ENCODE assay signal across 8 cellular contexts in genomic region chr1:169795687-169796086, GRCh38. TPM values are rescaled to one million over a fixed set of nuclear protein-coding genes. Genes with fewer than 3 reads are reported as not detected.
A peak's percentile ranks its signal among the peaks of the same experiment; 100 is the strongest.
DNase-seq lines count a peak whose midpoint lies in the region; ATAC-seq, FAIRE-seq and TF ChIP-seq lines count a peak whose summit lies in the region.

No MANE protein-coding gene starts in this region.

- H3K4me3 ChIP-seq in AG10803 (ENCODE audit: low read length), result peak overlapping the region; percentile 97
- peak overlapping the region; percentile 65 for H3K4me3 ChIP-seq in K562
- H3K4me3 ChIP-seq in mucosa of stomach (ENCODE audit: low read length), result peak overlapping the region; percentile 76
- no peak overlapping the region for H3K4me3 ChIP-seq in mucosa of descending colon

- TF ChIP-seq EP300 in K562 (IDR thresholded peaks at IDR 0.05; ENCODE audit: low read length), result no peak

- no peaks in the 10 kb centered on the region for H3K9me3 ChIP-seq in K562 (replicated peaks; ENCODE audit: control insufficient read depth, insufficient read depth, low read depth, low read length)
- H3K9me3 ChIP-seq in mucosa of stomach (ENCODE audit: control insufficient read depth, low read length), result no peaks in the 10 kb centered on the region
- no peaks in the 10 kb centered on the region for H3K9me3 ChIP-seq in mucosa of descending colon

- H3K79me2 ChIP-seq in K562 (ENCODE audit: control insufficient read depth, insufficient read depth, low read length), result peaks cover 47% of the 10 kb centered on the region

- peak overlapping the region; percentile 92 for H3K4me2 ChIP-seq in K562 (ENCODE audit: insufficient read depth, low read length)

- CTCF ChIA-PET in K562 (lab: Yijun Ruan, JAX; ENCODE audit: low intra/inter-chr PET ratio), result no interaction called here

- peak overlapping the region; percentile 98 for H2AFZ ChIP-seq in K562 (ENCODE audit: low read depth, low read length)

- H3K36me3 Mint-ChIP-seq in IgD-negative memory B cell, result peaks cover 2% of the 10 kb centered on the region

- POLR2A ChIA-PET in K562 (lab: Yijun Ruan, JAX), result interaction anchor here (0.7 to 1.5 kb wide), 4 partner anchors 74 to 798 kb away, joined by 3 read pairs; no protein-coding TSS in a partner anchor

- H3K9ac ChIP-seq in K562 (ENCODE audit: insufficient read depth in 1 of 2, low read depth in 2 of 2, low read length in 2 of 2) (peak overlapping the region; percentile 92 to 93; a peak in 3 of 4 replicates), mucosa of stomach (ENCODE audit: low read length) (peak overlapping the region; percentile 79)

- no peaks in the 10 kb centered on the region for H4K20me1 ChIP-seq in K562 (replicated peaks; ENCODE audit: control insufficient read depth, insufficient read depth, low read length)

- TF ChIP-seq CTCF in AG10803 (conservative IDR thresholded peaks at IDR 0.05; ENCODE audit: low read length), result no peak
- TF ChIP-seq CTCF in K562 (IDR thresholded peaks at IDR 0.05 in 2 of 3, conservative IDR thresholded peaks at IDR 0.05 in 1 of 3; ENCODE audit: insufficient read depth in 2 of 3, low read depth in 1 of 3, low read length in 3 of 3), result no peak
- TF ChIP-seq CTCF in mucosa of descending colon (IDR thresholded peaks at IDR 0.05), result no peak

- no peak for DNase-seq in AG10803 (ENCODE audit: low read depth)
- DNase-seq in K562 (ENCODE audit: extremely low read depth in 1 of 4, low spot score in 3 of 4), result peak in 2 of 4 experiments; percentile 21 to 46
- no peak for DNase-seq in mucosa of descending colon
- DNase-seq in head of caudate nucleus, result no peak
- no peak for DNase-seq in AG08395 (ENCODE audit: low spot score)
- DNase-seq in NCI-H526 treated with DMSO at 0.1 percent for 48 hours (lab: John Stamatoyannopoulos, UW), result no peak

- peak; percentile 51 for ATAC-seq in K562
- no peak for ATAC-seq in mucosa of descending colon

- peaks cover 0 to 8% of the 10 kb centered on the region in 2 experiments; a peak in 2 of 5 replicates for H3K4me1 ChIP-seq in K562 (replicated peaks in 1 of 2; ENCODE audit: control insufficient read depth in 2 of 2, insufficient read depth in 2 of 2, low read length in 2 of 2)
- peaks cover 9% of the 10 kb centered on the region for H3K4me1 ChIP-seq in mucosa of stomach (ENCODE audit: control insufficient read depth, insufficient read depth, low read length)
- H3K4me1 ChIP-seq in mucosa of descending colon (ENCODE audit: low read depth), result peaks cover 20% of the 10 kb centered on the region

- TF ChIP-seq POLR2A in K562 (conservative IDR thresholded peaks at IDR 0.05), result no peak

- H3K9me3 Mint-ChIP-seq in IgD-negative memory B cell, result no peaks in the 10 kb centered on the region

- no peak for FAIRE-seq in K562 (lab: Jason Lieb, UNC)

- H3K9me1 ChIP-seq in K562 (ENCODE audit: control insufficient read depth, insufficient read depth, low read length), result no peaks in the 10 kb centered on the region

- peaks cover 15 to 40% (median 37%) of the 10 kb centered on the region in 3 donors for H3K4me1 Mint-ChIP-seq in IgD-negative memory B cell

- H3K27ac ChIP-seq in K562 (ENCODE audit: extremely low read depth, low read depth, low read length), result peak overlapping the region; percentile 85

- intact Hi-C loops in K562 (cut with micrococcal nuclease) (loop anchor here (1.0 to 5.0 kb wide), 2 partner anchors 98 to 308 kb away; partner anchors contain the start of genes SCYL3 and SLC19A2), mucosa of descending colon (cut with DNase I, micrococcal nuclease) (no loop called here), head of caudate nucleus (cut with DNase I) (loop anchor here (5.0 kb wide), 1 partner anchor 97 kb away; the partner anchor contains the start of gene SCYL3)

- in situ Hi-C loops in K562 (cut with MboI), result no loop called here

- no peak for TF ChIP-seq RAD21 in K562 (CRISPR knock-in tag; conservative IDR thresholded peaks at IDR 0.05 in 1 of 2, IDR thresholded peaks at IDR 0.05 in 1 of 2)

- H3K27me3 Mint-ChIP-seq in IgD-negative memory B cell, result no peaks in the 10 kb centered on the region

- no TSS peak for BruUV-seq in K562 (replicated peaks; lab: Mats Ljungman, UMichigan)

- H3K36me3 ChIP-seq in K562 (ENCODE audit: control insufficient read depth, insufficient read depth, low read length), result peaks cover 41% of the 10 kb centered on the region; the same call in 2 of the 3 replicates
- H3K36me3 ChIP-seq in mucosa of stomach (ENCODE audit: control insufficient read depth, insufficient read depth, low read length), result no peaks in the 10 kb centered on the region
- no peaks in the 10 kb centered on the region for H3K36me3 ChIP-seq in mucosa of descending colon (ENCODE audit: low read depth)

- peak overlapping the region in 2 of 3 donors; percentile 60 to 91 for H3K27ac Mint-ChIP-seq in IgD-negative memory B cell

- H3K27me3 ChIP-seq in K562 (ENCODE audit: control insufficient read depth in 2 of 2, insufficient read depth in 2 of 2, low read length in 2 of 2) (no peaks in the 10 kb centered on the region), mucosa of stomach (ENCODE audit: control insufficient read depth, insufficient read depth, low read length) (no peaks in the 10 kb centered on the region)

- H3K4me3 Mint-ChIP-seq in IgD-negative memory B cell, result peak overlapping the region; percentile 99 to 100 (median 100)

- WGBS in K562 (ENCODE audit: insufficient coverage, low coverage, missing lambda C conversion rate), result 9% methylated on average over 5 of the region's 5 CpGs

TF ChIP-seq in K562, 482 proteins besides CTCF, POLR2A, EP300 and RAD21:
- TF ChIP-seq ELF4 (CRISPR knock-in tag; IDR thresholded peaks at IDR 0.05), result no peak
- TF ChIP-seq RFX5 (IDR thresholded peaks at IDR 0.05; ENCODE audit: low read depth, low read length), result no peak
- no peak for TF ChIP-seq ZNF224 (CRISPR knock-in tag; IDR thresholded peaks at IDR 0.05)
- no peak for TF ChIP-seq CBFB (CRISPR knock-in tag; IDR thresholded peaks at IDR 0.05)

RNA-seq across cellular contexts. Expression of gene METTL18, which starts 1.0 kb away (rescaled TPM):
- polyA plus RNA-seq in IgD-negative memory B cell, result 29.2 TPM
- 2.8 and 11.2 TPM in 2 replicates for total RNA-seq in K562 (2011; cell fraction: chromatin; rRNA removed; ENCODE audit: low replicate concordance)
- 2.7 and 3.3 TPM in 2 replicates for total RNA-seq in K562 (2011; cell fraction: nucleolus; rRNA removed)
- total RNA-seq in K562 (2011; cell fraction: nucleoplasm; rRNA removed), result 5.2 and 5.3 TPM in 2 replicates
- total RNA-seq in K562 (2014; rRNA removed), result 9.5 TPM in 2 replicates
- total RNA-seq in K562 (2014; rRNA removed; fragmentation: Illumina TruSeq; extraction: Trizol), result 20.8 and 23.5 TPM in 2 replicates
- 12.9 and 14.7 TPM in 2 replicates for total RNA-seq in K562 (2015; rRNA removed; fragmentation: Illumina TruSeq; extraction: Trizol)
- 9.9 and 11.7 TPM in 2 replicates for total RNA-seq in K562 (2021)
- 10.7 and 16.5 TPM in 2 replicates for polyA plus RNA-seq in K562 (2011; rRNA removed)
- 1.4 and 2.2 TPM in 2 replicates for polyA plus RNA-seq in K562 (2011; cell fraction: cytosol; rRNA removed)
- polyA plus RNA-seq in K562 (2011; cell fraction: nucleus; rRNA removed), result 3.5 and 5.1 TPM in 2 replicates
- 10.5 and 11.0 TPM in 2 replicates for polyA plus RNA-seq in K562 (2012)
- polyA plus RNA-seq in K562 (2014; fragmentation: Illumina TruSeq; extraction: Trizol), result 10.6 and 13.4 TPM in 2 replicates
- 10 to 100 TPM; 36.4 to 40.2 TPM for polyA plus RNA-seq in K562 (2014; fragmentation: Nextera tagmentation; extraction: Ambion mirVana)
- 12.7 and 12.8 TPM in 2 replicates for polyA plus RNA-seq in K562 (2014; rRNA removed)
- polyA minus RNA-seq in K562 (2011; rRNA and poly(A)+ RNA removed), result 7.4 and 8.9 TPM in 2 replicates
- polyA minus RNA-seq in K562 (2011; cell fraction: cytosol; rRNA and poly(A)+ RNA removed), result 3.1 and 3.7 TPM in 2 replicates
- 5.5 and 10.3 TPM in 2 replicates for polyA minus RNA-seq in K562 (2011; cell fraction: nucleus; rRNA and poly(A)+ RNA removed)
- 1 to 10 TPM; 4.4 to 8.2 (median 6.5) TPM for total RNA-seq in mucosa of descending colon

Comparison
In these comparisons a context has a peak if more than half of its experiments do, and no peak if none do; other contexts are left out.
1. intact Hi-C loops: an anchor here in K562 (1.0 to 5.0 kb wide) and head of caudate nucleus (5.0 kb wide); none called in mucosa of descending colon.